1 cellular context compared by ENCODE assay signal in genomic region chr4:139018501-139018900, GRCh38.
TF ChIP-seq lines count a peak whose summit lies in the region.

No MANE protein-coding gene starts in this region.

TF ChIP-seq in WTC11, 78 proteins besides CTCF, POLR2A, EP300 and RAD21 (continued from another document):
- TF ChIP-seq CREB1 (CRISPR knock-in tag; IDR thresholded peaks at IDR 0.05), result no peak
- TF ChIP-seq, protein P1, sequence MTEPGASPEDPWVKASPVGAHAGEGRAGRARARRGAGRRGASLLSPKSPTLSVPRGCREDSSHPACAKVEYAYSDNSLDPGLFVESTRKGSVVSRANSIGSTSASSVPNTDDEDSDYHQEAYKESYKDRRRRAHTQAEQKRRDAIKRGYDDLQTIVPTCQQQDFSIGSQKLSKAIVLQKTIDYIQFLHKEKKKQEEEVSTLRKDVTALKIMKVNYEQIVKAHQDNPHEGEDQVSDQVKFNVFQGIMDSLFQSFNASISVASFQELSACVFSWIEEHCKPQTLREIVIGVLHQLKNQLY (CRISPR knock-in tag; IDR thresholded peaks at IDR 0.05), result no peak
- no peak for TF ChIP-seq IRF1 (CRISPR knock-in tag; IDR thresholded peaks at IDR 0.05)
- TF ChIP-seq GRHL2 (CRISPR knock-in tag; IDR thresholded peaks at IDR 0.05; ENCODE audit: insufficient replicate concordance, severe bottlenecking), result no peak
- no peak for TF ChIP-seq EMX1 (CRISPR knock-in tag; IDR thresholded peaks at IDR 0.05)
- no peak for TF ChIP-seq FOXP1 (CRISPR knock-in tag; IDR thresholded peaks at IDR 0.05; ENCODE audit: borderline replicate concordance)
- TF ChIP-seq, protein P2, sequence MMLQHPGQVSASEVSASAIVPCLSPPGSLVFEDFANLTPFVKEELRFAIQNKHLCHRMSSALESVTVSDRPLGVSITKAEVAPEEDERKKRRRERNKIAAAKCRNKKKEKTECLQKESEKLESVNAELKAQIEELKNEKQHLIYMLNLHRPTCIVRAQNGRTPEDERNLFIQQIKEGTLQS (CRISPR knock-in tag; conservative IDR thresholded peaks at IDR 0.05), result no peak
- no peak for TF ChIP-seq ESRRA (CRISPR knock-in tag; IDR thresholded peaks at IDR 0.05; ENCODE audit: borderline replicate concordance)
TF ChIP-seq in WTC11: peak in this region for 0.
